In the genomic region with DNA sequence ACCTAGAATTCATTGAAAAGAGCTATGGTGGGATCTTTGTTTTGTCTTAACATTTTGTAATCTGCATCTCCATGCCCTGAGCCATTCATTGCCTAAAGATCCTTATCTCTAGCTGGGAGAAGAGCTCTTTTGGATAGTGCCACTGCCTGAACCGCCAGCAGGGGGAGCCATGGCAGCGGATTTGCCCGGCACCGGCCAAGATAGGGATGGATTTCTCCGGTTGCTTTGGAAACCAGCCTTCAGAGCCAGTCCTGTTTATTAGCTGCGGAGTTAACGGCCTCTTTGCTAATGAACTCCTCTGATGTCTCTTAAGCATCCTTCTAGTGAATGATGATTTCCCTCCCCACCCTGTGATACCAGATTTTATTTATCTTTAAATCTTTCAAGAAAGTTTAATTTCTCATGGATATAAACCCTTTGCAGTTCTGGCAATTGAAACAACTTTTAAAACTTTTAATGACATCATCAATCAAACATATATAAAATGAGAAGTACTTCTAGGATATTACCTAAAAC, we compare ENCODE assay signal across 8 cellular contexts. TPM values are rescaled to one million over a fixed set of nuclear protein-coding genes. Genes with fewer than 3 reads are reported as not detected.
DNase-seq lines count a peak whose midpoint lies in the region; ATAC-seq and TF ChIP-seq lines count a peak whose summit lies in the region.

No MANE protein-coding gene starts in this region.

- H3K9me3 ChIP-seq in MG63 (no peaks in the 10 kb centered on the region), upper lobe of right lung (no peaks in the 10 kb centered on the region)

- H3K9me3 Mint-ChIP-seq in activated naive CD4-positive, alpha-beta T cell treated with anti-CD3 and anti-CD28 coated beads, Interleukin-2, amount 10 ng/mL, durations not matched to agents 7 days and 5 days, result no peaks in the 10 kb centered on the region

- H3K4me1 Mint-ChIP-seq in activated naive CD4-positive, alpha-beta T cell treated with anti-CD3 and anti-CD28 coated beads, Interleukin-2, amount 10 ng/mL, durations not matched to agents 7 days and 5 days, result peaks cover 24% of the 10 kb centered on the region

- peak; percentile 95 for ATAC-seq in SK-N-SH treated with all-trans-retinoic acid at 6 μM for 48 hours
- ATAC-seq in upper lobe of right lung, result peak; percentile 92

- no peak overlapping the region for H3K27ac ChIP-seq in upper lobe of right lung

- peak; percentile 44 for DNase-seq in AG09319 (ENCODE audit: extremely low read depth, low read depth)
- DNase-seq in GM19240 (ENCODE audit: insufficient read length, low spot score), result peak; percentile 58
- peak; percentile 74 for DNase-seq in MG63
- DNase-seq in activated naive CD4-positive, alpha-beta T cell treated with anti-CD3 and anti-CD28 coated beads, Interleukin-2, amount 10 ng/mL, durations not matched to agents 7 days and 5 days, result peak; percentile 87
- DNase-seq in glomerular visceral epithelial cell (ENCODE audit: extremely low spot score), result peak; percentile 77
- peak; percentile 65 to 97 (median 83) for DNase-seq in posterior cingulate gyrus
- peak; percentile 87 for DNase-seq in upper lobe of right lung

- H3K27me3 ChIP-seq in MG63, result no peaks in the 10 kb centered on the region
- H3K27me3 ChIP-seq in upper lobe of right lung, result no peaks in the 10 kb centered on the region

- H3K36me3 Mint-ChIP-seq in activated naive CD4-positive, alpha-beta T cell treated with anti-CD3 and anti-CD28 coated beads, Interleukin-2, amount 10 ng/mL, durations not matched to agents 7 days and 5 days, result no peaks in the 10 kb centered on the region

- no peaks in the 10 kb centered on the region for H3K4me1 ChIP-seq in upper lobe of right lung

- TF ChIP-seq CTCF in AG09319 (IDR thresholded peaks at IDR 0.05; ENCODE audit: low read depth, low read length), result peak; percentile 95
- peak; percentile 86 for TF ChIP-seq CTCF in upper lobe of right lung (IDR thresholded peaks at IDR 0.05)

- no peak overlapping the region for H3K4me3 Mint-ChIP-seq in activated naive CD4-positive, alpha-beta T cell treated with anti-CD3 and anti-CD28 coated beads, Interleukin-2, amount 10 ng/mL, durations not matched to agents 7 days and 5 days

- H3K4me3 ChIP-seq in MG63 (no peak overlapping the region), upper lobe of right lung (no peak overlapping the region)

- H3K27ac Mint-ChIP-seq in activated naive CD4-positive, alpha-beta T cell treated with anti-CD3 and anti-CD28 coated beads, Interleukin-2, amount 10 ng/mL, durations not matched to agents 7 days and 5 days, result no peak overlapping the region

- H3K27me3 Mint-ChIP-seq in activated naive CD4-positive, alpha-beta T cell treated with anti-CD3 and anti-CD28 coated beads, Interleukin-2, amount 10 ng/mL, durations not matched to agents 7 days and 5 days, result peaks cover 27% of the 10 kb centered on the region

- H3K36me3 ChIP-seq in MG63 (no peaks in the 10 kb centered on the region), upper lobe of right lung (no peaks in the 10 kb centered on the region)

- CTCF ChIA-PET in activated naive CD4-positive, alpha-beta T cell treated with anti-CD3 and anti-CD28 coated beads, Interleukin-2, amount 10 ng/mL, durations not matched to agents 7 days and 5 days (lab: Charles Lee), result interaction anchor here (0.5 to 6.5 kb wide), 17 partner anchors 8 to 470 kb away, joined by 3 to 97 read pairs (median 6); no protein-coding TSS in a partner anchor

- intact Hi-C loops in posterior cingulate gyrus (cut with DNase I) (no loop called here), upper lobe of right lung (cut with DNase I) (no loop called here)

TF ChIP-seq in SK-N-SH treated with all-trans-retinoic acid at 6 μM for 48 hours, 23 proteins besides CTCF, POLR2A, EP300 and RAD21:
- no peak for TF ChIP-seq ZFP3 (CRISPR knock-in tag; IDR thresholded peaks at IDR 0.05)
- no peak for TF ChIP-seq GLIS3 (CRISPR knock-in tag; IDR thresholded peaks at IDR 0.05)
- no peak for TF ChIP-seq TCF4 (CRISPR knock-in tag; IDR thresholded peaks at IDR 0.05; ENCODE audit: borderline replicate concordance)
- TF ChIP-seq OSR1 (CRISPR knock-in tag; IDR thresholded peaks at IDR 0.05), result no peak
- TF ChIP-seq CSDC2 (CRISPR knock-in tag; IDR thresholded peaks at IDR 0.05), result no peak
- TF ChIP-seq RARB (CRISPR knock-in tag; IDR thresholded peaks at IDR 0.05), result no peak
- TF ChIP-seq PPARA (CRISPR knock-in tag; IDR thresholded peaks at IDR 0.05; ENCODE audit: borderline replicate concordance), result no peak
- TF ChIP-seq TOX (CRISPR knock-in tag; IDR thresholded peaks at IDR 0.05; ENCODE audit: borderline replicate concordance), result no peak
- TF ChIP-seq, protein P1, sequence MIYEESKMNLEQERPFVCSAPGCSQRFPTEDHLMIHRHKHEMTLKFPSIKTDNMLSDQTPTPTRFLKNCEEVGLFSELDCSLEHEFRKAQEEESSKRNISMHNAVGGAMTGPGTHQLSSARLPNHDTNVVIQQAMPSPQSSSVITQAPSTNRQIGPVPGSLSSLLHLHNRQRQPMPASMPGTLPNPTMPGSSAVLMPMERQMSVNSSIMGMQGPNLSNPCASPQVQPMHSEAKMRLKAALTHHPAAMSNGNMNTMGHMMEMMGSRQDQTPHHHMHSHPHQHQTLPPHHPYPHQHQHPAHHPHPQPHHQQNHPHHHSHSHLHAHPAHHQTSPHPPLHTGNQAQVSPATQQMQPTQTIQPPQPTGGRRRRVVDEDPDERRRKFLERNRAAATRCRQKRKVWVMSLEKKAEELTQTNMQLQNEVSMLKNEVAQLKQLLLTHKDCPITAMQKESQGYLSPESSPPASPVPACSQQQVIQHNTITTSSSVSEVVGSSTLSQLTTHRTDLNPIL (CRISPR knock-in tag; IDR thresholded peaks at IDR 0.05; ENCODE audit: low read depth), result no peak
- TF ChIP-seq BACH2 (CRISPR knock-in tag; IDR thresholded peaks at IDR 0.05; ENCODE audit: borderline replicate concordance), result no peak
- TF ChIP-seq ZNF8 (CRISPR knock-in tag; IDR thresholded peaks at IDR 0.05), result no peak
- no peak for TF ChIP-seq ZNF70 (CRISPR knock-in tag; IDR thresholded peaks at IDR 0.05)
- TF ChIP-seq, protein P2, sequence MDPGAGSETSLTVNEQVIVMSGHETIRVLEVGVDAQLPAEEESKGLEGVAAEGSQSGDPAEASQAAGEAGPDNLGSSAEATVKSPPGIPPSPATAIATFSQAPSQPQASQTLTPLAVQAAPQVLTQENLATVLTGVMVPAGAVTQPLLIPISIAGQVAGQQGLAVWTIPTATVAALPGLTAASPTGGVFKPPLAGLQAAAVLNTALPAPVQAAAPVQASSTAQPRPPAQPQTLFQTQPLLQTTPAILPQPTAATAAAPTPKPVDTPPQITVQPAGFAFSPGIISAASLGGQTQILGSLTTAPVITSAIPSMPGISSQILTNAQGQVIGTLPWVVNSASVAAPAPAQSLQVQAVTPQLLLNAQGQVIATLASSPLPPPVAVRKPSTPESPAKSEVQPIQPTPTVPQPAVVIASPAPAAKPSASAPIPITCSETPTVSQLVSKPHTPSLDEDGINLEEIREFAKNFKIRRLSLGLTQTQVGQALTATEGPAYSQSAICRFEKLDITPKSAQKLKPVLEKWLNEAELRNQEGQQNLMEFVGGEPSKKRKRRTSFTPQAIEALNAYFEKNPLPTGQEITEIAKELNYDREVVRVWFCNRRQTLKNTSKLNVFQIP (CRISPR knock-in tag; IDR thresholded peaks at IDR 0.05; ENCODE audit: borderline replicate concordance, low read depth), result no peak
- no peak for TF ChIP-seq ESRRG (CRISPR knock-in tag; IDR thresholded peaks at IDR 0.05)
- TF ChIP-seq, protein P3, sequence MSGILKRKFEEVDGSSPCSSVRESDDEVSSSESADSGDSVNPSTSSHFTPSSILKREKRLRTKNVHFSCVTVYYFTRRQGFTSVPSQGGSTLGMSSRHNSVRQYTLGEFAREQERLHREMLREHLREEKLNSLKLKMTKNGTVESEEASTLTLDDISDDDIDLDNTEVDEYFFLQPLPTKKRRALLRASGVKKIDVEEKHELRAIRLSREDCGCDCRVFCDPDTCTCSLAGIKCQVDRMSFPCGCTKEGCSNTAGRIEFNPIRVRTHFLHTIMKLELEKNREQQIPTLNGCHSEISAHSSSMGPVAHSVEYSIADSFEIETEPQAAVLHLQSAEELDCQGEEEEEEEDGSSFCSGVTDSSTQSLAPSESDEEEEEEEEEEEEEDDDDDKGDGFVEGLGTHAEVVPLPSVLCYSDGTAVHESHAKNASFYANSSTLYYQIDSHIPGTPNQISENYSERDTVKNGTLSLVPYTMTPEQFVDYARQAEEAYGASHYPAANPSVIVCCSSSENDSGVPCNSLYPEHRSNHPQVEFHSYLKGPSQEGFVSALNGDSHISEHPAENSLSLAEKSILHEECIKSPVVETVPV (CRISPR knock-in tag; IDR thresholded peaks at IDR 0.05), result no peak

RNA-seq across cellular contexts. Expression of a gene that starts 58.2 kb away (rescaled TPM):
- total RNA-seq in MG63 (2014; rRNA removed; shearing (Covaris generic); ENCODE audit: low replicate concordance), result not detected in 2 replicates
- total RNA-seq in upper lobe of right lung, result not detected
